9 cellular contexts compared by ENCODE assay signal in genomic region chr14:103207038-103207403, GRCh38.
A peak's percentile ranks its signal among the peaks of the same experiment; 100 is the strongest.
DNase-seq lines count a peak whose midpoint lies in the region; ATAC-seq, FAIRE-seq and TF ChIP-seq lines count a peak whose summit lies in the region.
"Had no signal": no experiment of that assay in that cellular context is flagged by ENCODE, and none has a peak within 500 bp of the region (broad histone marks: within the 10 kb centered on the region; RNA-seq: fewer than 3 reads in every experiment).

No MANE protein-coding gene starts in this region.

- H3K4me1 ChIP-seq in naive thymus-derived CD4-positive, alpha-beta T cell (ENCODE audit: control insufficient read depth in 2 of 2, insufficient read depth in 2 of 2, low read length in 2 of 2), result no peaks in the 10 kb centered on the region

- H3K36me3 Mint-ChIP-seq in naive thymus-derived CD4-positive, alpha-beta T cell, result peaks cover 0 to 19% (median 6%) of the 10 kb centered on the region in 5 donors
- H3K36me3 Mint-ChIP-seq: activated naive CD8-positive, alpha-beta T cell had no signal

- no peak overlapping the region for H3K4me3 Mint-ChIP-seq in naive thymus-derived CD4-positive, alpha-beta T cell
- H3K4me3 Mint-ChIP-seq: activated naive CD8-positive, alpha-beta T cell had no signal

- H3K36me3 ChIP-seq in naive thymus-derived CD4-positive, alpha-beta T cell (ENCODE audit: control insufficient read depth in 2 of 3, insufficient read depth in 3 of 3, low read length in 3 of 3), result no peaks in the 10 kb centered on the region

- H3K27ac Mint-ChIP-seq in naive thymus-derived CD4-positive, alpha-beta T cell, result no peak overlapping the region
- H3K27ac Mint-ChIP-seq: activated naive CD8-positive, alpha-beta T cell had no signal

- CTCF ChIA-PET in naive thymus-derived CD4-positive, alpha-beta T cell (lab: Charles Lee), result no interaction called here

- peaks cover 0 to 26% (median 0%) of the 10 kb centered on the region in 3 experiments for H3K9me3 ChIP-seq in naive thymus-derived CD4-positive, alpha-beta T cell (ENCODE audit: control insufficient read depth in 2 of 3, low read length in 3 of 3)

- intact Hi-C loops in left ventricle myocardium superior (cut with micrococcal nuclease), result no loop called here
- intact Hi-C loops in posterior vena cava (cut with DNase I), result no loop called here
- intact Hi-C loops in naive thymus-derived CD4-positive, alpha-beta T cell (cut with micrococcal nuclease), result no loop called here

- peaks cover 0 to 48% (median 21%) of the 10 kb centered on the region in 11 donors for H3K9me3 Mint-ChIP-seq in naive thymus-derived CD4-positive, alpha-beta T cell

- TF ChIP-seq CTCF in D721Med (IDR thresholded peaks at IDR 0.05; ENCODE audit: insufficient read depth, missing control alignments), result no peak

- DNase-seq in D721Med (ENCODE audit: insufficient read length, low spot score) (peak; percentile 59), amniotic epithelial cell (ENCODE audit: low read depth) (peak; percentile 94), left ventricle myocardium superior (peak; percentile 92), posterior vena cava (ENCODE audit: low spot score) (peak; percentile 96)
- no peak for DNase-seq in naive thymus-derived CD4-positive, alpha-beta T cell
- DNase-seq in activated naive CD4-positive, alpha-beta T cell (lab: John Stamatoyannopoulos, UW), result no peak

- H3K4me3 ChIP-seq in naive thymus-derived CD4-positive, alpha-beta T cell (ENCODE audit: low read length), result no peak overlapping the region

- H3K27me3 Mint-ChIP-seq in naive thymus-derived CD4-positive, alpha-beta T cell, result peaks cover 33 to 59% (median 41%) of the 10 kb centered on the region in 5 donors

- no peaks in the 10 kb centered on the region for H3K27me3 ChIP-seq in naive thymus-derived CD4-positive, alpha-beta T cell (ENCODE audit: control insufficient read depth in 2 of 2, insufficient read depth in 2 of 2, low read length in 2 of 2)

- FAIRE-seq in D721Med (lab: Jason Lieb, UNC), result no peak

- ATAC-seq in left ventricle myocardium superior (peak; percentile 92), HG02759 (IDR thresholded peaks at IDR 0.05; ENCODE audit: unreplicated experiment) (no peak), HG03108 (IDR thresholded peaks at IDR 0.05; ENCODE audit: unreplicated experiment) (no peak)
- no peak for ATAC-seq in naive thymus-derived CD4-positive, alpha-beta T cell

- POLR2A ChIA-PET in naive thymus-derived CD4-positive, alpha-beta T cell (lab: Charles Lee), result no interaction called here

- no peak overlapping the region for H3K27ac ChIP-seq in naive thymus-derived CD4-positive, alpha-beta T cell (ENCODE audit: low read depth, low read length)

- H3K4me1 Mint-ChIP-seq in naive thymus-derived CD4-positive, alpha-beta T cell, result peaks cover 0 to 6% (median 0%) of the 10 kb centered on the region in 7 donors

Comparison
In these comparisons a context has a peak if more than half of its experiments do, and no peak if none do; other contexts are left out.
1. DNase-seq: peak in D721Med (single experiment), amniotic epithelial cell (single experiment), left ventricle myocardium superior (single experiment) and posterior vena cava (single experiment); none in naive thymus-derived CD4-positive, alpha-beta T cell (0 of 9) and activated naive CD4-positive, alpha-beta T cell (0 of 4).